Comparison of ENCODE assay signal across 20 cellular contexts in the genomic region with DNA sequence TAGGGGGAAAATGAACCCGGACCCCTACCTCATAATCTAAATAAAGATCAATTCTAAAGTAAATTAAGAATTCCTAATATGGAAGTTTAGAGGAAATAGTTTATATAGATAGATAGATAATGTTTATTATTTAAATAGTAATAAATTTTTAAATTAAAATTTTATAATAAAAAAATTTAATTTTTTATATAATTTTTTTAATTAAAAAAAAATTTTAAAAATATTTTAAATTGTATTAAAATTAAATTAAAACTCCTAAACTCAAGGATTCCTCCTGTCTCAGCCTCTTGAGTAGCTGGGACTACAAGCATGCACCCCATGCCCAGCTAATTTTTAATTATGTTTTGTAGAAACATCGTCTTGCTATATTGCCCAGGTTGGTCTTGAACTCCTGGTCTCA.
A peak's percentile ranks its signal among the peaks of the same experiment; 100 is the strongest.
DNase-seq lines count a peak whose midpoint lies in the region; FAIRE-seq and TF ChIP-seq lines count a peak whose summit lies in the region.
"Had no signal": no experiment of that assay in that cellular context is flagged by ENCODE, and none has a peak within 500 bp of the region (broad histone marks: within the 10 kb centered on the region; RNA-seq: fewer than 3 reads in every experiment).

No MANE protein-coding gene starts in this region.

- intact Hi-C loops in kidney (cut with DNase I) (no loop called here), colonic mucosa (cut with DNase I) (no loop called here)

- peak; percentile 96 for FAIRE-seq in A204.1 (lab: Jason Lieb, UNC)
- FAIRE-seq in RCC 7860 (lab: Jason Lieb, UNC): peak; percentile 85
- peak; percentile 74 for FAIRE-seq in colon (lab: Jason Lieb, UNC)
- peak; percentile 59 for FAIRE-seq in kidney (lab: Jason Lieb, UNC)
- FAIRE-seq: GM12892, GM19239, H1 had no signal

- no peaks in the 10 kb centered on the region for H3K36me3 Mint-ChIP-seq in endodermal cell (ENCODE audit: low read depth)
- H3K36me3 Mint-ChIP-seq: CD4-positive, alpha-beta memory T cell had no signal

- H3K4me1 Mint-ChIP-seq in endodermal cell: no peaks in the 10 kb centered on the region

- WGBS in endodermal cell (ENCODE audit: insufficient coverage in 1 of 2, insufficient read length in 1 of 2), 2 experiments: 83 to 95% methylated on average over 1 of the region's 2 CpGs

- DNase-seq in RCC 7860 (ENCODE audit: low spot score) (no peak), kidney (no peak), endodermal cell (no peak), colonic mucosa (no peak)
- DNase-seq in stimulated activated CD8-positive, alpha-beta memory T cell treated with anti-CD3 and anti-CD28 coated beads, Interleukin-4, amount 100 ng/mL, for 48 hours: no peak
- DNase-seq: 8988T; C1 segment of cervical spinal cord; Calu3; CD4-positive, alpha-beta memory T cell; COR-L47; DMS53; DMS79 treated with DMSO at 0.1 percent for 48 hours; GM23248; H7; HCEC 1CT had no signal

- H3K27me3 ChIP-seq in endodermal cell (ENCODE audit: control insufficient read depth, insufficient read depth, low read length, poor library complexity, severe bottlenecking) (no peaks in the 10 kb centered on the region), colonic mucosa (no peaks in the 10 kb centered on the region)

- H3K27ac ChIP-seq in kidney (ENCODE audit: low read depth in 2 of 2, low read length in 2 of 2) (no peak overlapping the region), endodermal cell (ENCODE audit: low read depth, low read length) (no peak overlapping the region), colonic mucosa (no peak overlapping the region)
- H3K27ac ChIP-seq: GM23248 had no signal

- H3K9ac ChIP-seq in kidney (ENCODE audit: low read length in 2 of 2) (no peak overlapping the region), endodermal cell (ENCODE audit: extremely low read depth, low read length, poor library complexity, severe bottlenecking) (no peak overlapping the region), colonic mucosa (ENCODE audit: low read depth in 2 of 2, low read length in 2 of 2) (no peak overlapping the region)
- H3K9ac ChIP-seq: GM23248 had no signal

- H3K4me3 Mint-ChIP-seq in endodermal cell: no peak overlapping the region
- H3K4me3 Mint-ChIP-seq: CD4-positive, alpha-beta memory T cell had no signal

- no peaks in the 10 kb centered on the region for H3K36me3 ChIP-seq in kidney (ENCODE audit: control insufficient read depth in 1 of 2, insufficient read depth in 2 of 2, low read length in 2 of 2)
- no peaks in the 10 kb centered on the region for H3K36me3 ChIP-seq in endodermal cell (ENCODE audit: control insufficient read depth, insufficient read depth, low read length)
- no peaks in the 10 kb centered on the region for H3K36me3 ChIP-seq in colonic mucosa

- H3K9me3 ChIP-seq in kidney (ENCODE audit: control insufficient read depth in 1 of 2, low read length in 2 of 2) (no peaks in the 10 kb centered on the region), endodermal cell (ENCODE audit: control insufficient read depth, low read length) (no peaks in the 10 kb centered on the region), colonic mucosa (no peaks in the 10 kb centered on the region)

- no peak overlapping the region for H3K27ac Mint-ChIP-seq in endodermal cell
- H3K27ac Mint-ChIP-seq: CD4-positive, alpha-beta memory T cell had no signal

- TF ChIP-seq CTCF in kidney (IDR thresholded peaks at IDR 0.05; ENCODE audit: borderline replicate concordance, extremely low read depth, insufficient read depth) (no peak), endodermal cell (conservative IDR thresholded peaks at IDR 0.05) (no peak), colonic mucosa (IDR thresholded peaks at IDR 0.05) (no peak)

- no peaks in the 10 kb centered on the region for H3K9me3 Mint-ChIP-seq in endodermal cell

- H3K4me1 ChIP-seq in kidney (ENCODE audit: control insufficient read depth in 1 of 2, insufficient read depth in 1 of 2, low read depth in 1 of 2, low read length in 2 of 2) (no peaks in the 10 kb centered on the region), endodermal cell (ENCODE audit: control insufficient read depth, insufficient read depth, low read length) (no peaks in the 10 kb centered on the region), colonic mucosa (no peaks in the 10 kb centered on the region)

- no peaks in the 10 kb centered on the region for H3K27me3 Mint-ChIP-seq in endodermal cell (ENCODE audit: insufficient read depth)
- H3K27me3 Mint-ChIP-seq: CD4-positive, alpha-beta memory T cell had no signal

- H3K4me3 ChIP-seq in kidney (ENCODE audit: low read length in 2 of 2) (no peak overlapping the region), endodermal cell (ENCODE audit: low read length) (no peak overlapping the region), colonic mucosa (no peak overlapping the region)
- H3K4me3 ChIP-seq: GM23248 had no signal
